ENCODE assay signal across 28 cellular contexts in the genomic region with DNA sequence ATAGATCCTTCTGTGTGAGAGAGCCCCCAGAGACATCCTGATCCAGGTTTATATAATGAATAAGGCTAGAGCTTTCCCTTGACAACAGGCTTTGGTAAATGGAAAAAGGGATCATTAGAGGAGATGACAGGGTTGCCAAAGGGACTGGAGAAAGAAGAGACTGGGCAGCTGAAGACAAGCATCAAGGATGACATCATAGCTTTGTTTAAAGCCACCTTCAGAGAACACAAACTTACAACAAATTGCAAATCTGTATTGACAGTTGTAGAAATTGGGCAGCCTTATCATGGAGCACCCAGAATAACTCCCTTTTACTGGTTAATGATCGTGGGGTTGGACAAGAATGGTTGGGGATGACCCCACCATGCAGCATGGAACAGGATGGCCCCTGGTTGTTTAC. TPM values are rescaled to one million over a fixed set of nuclear protein-coding genes. Genes with fewer than 3 reads are reported as not detected.
"Had no signal": no experiment of that assay in that cellular context is flagged by ENCODE, and none has a peak within 500 bp of the region (broad histone marks: within the 10 kb centered on the region; RNA-seq: fewer than 3 reads in every experiment).

No MANE protein-coding gene starts in this region.

- H3K9ac ChIP-seq: neural progenitor cell, parathyroid adenoma had no signal

- H3K4me2 ChIP-seq: neural progenitor cell, smooth muscle cell had no signal

- H3K36me3 ChIP-seq: neural progenitor cell, ovary, spleen, suprapubic skin, tibial artery, transverse colon, upper lobe of right lung, uterus had no signal

- ATAC-seq: natural killer cell; psoas muscle; right cardiac atrium; sciatic nerve; stimulated activated naive CD8-positive, alpha-beta T cell treated with anti-CD3 and anti-CD28 coated beads, Interleukin-15, amount 100 ng/mL, for 72 hours; stimulated activated naive CD8-positive, alpha-beta T cell treated with anti-CD3 and anti-CD28 coated beads, Interleukin-15, Interleukin-2, amounts not matched to agents 100 U/mL and 50 U/mL, for 24 hours; upper lobe of right lung had no signal

- DNase-seq: natural killer cell; occipital lobe; ovary; posterior cingulate gyrus; psoas muscle; right cardiac atrium; spleen; stimulated activated CD4-positive, alpha-beta T cell treated with anti-CD3 and anti-CD28 coated beads, Interleukin-12 subunit alpha, Interleukin-12 subunit beta, amount 100 ng/mL, for 4 hours; stimulated activated CD4-positive, alpha-beta T cell treated with anti-CD3 and anti-CD28 coated beads, Interleukin-1b, Interleukin-23, amount 100 ng/mL, for 48 hours; stimulated activated CD4-positive, alpha-beta T cell treated with anti-CD3 and anti-CD28 coated beads, Interleukin-4, amount 100 ng/mL, for 1 hour; stimulated activated CD4-positive, alpha-beta T cell treated with anti-CD3 and anti-CD28 coated beads, Interleukin-4, amount 100 ng/mL, for 4 hours; stimulated activated CD8-positive, alpha-beta memory T cell treated with anti-CD3 and anti-CD28 coated beads, Interleukin-4, amount 100 ng/mL, for 48 hours; stimulated activated naive CD4-positive, alpha-beta T cell; stimulated activated naive CD8-positive, alpha-beta T cell treated with anti-CD3 and anti-CD28 coated beads, Interleukin-15, amount 100 ng/mL, for 72 hours; stimulated activated naive CD8-positive, alpha-beta T cell treated with anti-CD3 and anti-CD28 coated beads, Interleukin-15, Interleukin-2, amounts not matched to agents 100 U/mL and 50 U/mL, for 24 hours; substantia nigra; testis; tibial artery; transverse colon; upper lobe of right lung; uterus had no signal

- H3K4me1 ChIP-seq: parathyroid adenoma, psoas muscle had no signal

- H3K27me3 ChIP-seq: ovary, testis had no signal

- H3K4me3 ChIP-seq: neural progenitor cell, ovary, psoas muscle, skin epidermis, smooth muscle cell, spleen, suprapubic skin, testis, tibial artery, transverse colon, upper lobe of right lung, uterus had no signal

- H3K79me2 ChIP-seq: parathyroid adenoma had no signal

- H3K9me3 ChIP-seq: ovary, psoas muscle, spleen, suprapubic skin, testis, tibial artery, transverse colon, upper lobe of right lung, uterus had no signal

- H3K27ac ChIP-seq: neural progenitor cell, ovary, parathyroid adenoma, psoas muscle, skin epidermis, spleen, suprapubic skin, testis, tibial artery, transverse colon, upper lobe of right lung, uterus had no signal

- H2AFZ ChIP-seq: neural progenitor cell, parathyroid adenoma had no signal

RNA-seq across cellular contexts. Expression of a gene that starts 3.7 kb away (rescaled TPM):
- total RNA-seq: natural killer cell, progenitor cell of endocrine pancreas, psoas muscle, right cardiac atrium, spleen had no signal
- polyA plus RNA-seq: psoas muscle, spleen had no signal
